ENCODE assay signal across 8 cellular contexts in the genomic region with DNA sequence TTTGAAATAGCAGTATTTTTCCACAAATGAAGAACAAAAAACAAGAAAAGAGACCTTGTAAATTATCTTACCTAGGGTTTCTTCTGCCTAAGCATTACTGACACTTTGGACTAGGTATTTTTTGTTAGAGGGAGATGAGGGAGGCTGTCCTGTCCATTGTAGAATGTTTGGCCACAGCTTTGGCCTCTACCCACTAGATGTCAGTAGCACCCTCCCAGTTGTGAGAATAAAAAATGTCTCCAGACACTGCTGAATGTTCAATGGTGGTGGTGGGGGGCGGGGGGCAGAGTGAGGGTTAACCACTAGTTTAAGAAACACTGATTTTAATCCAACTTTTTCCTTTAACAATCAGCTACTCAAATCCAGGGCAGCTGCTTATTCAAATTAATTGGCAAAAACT. TPM values are rescaled to one million over a fixed set of nuclear protein-coding genes. Genes with fewer than 3 reads are reported as not detected.
DNase-seq lines count a peak whose midpoint lies in the region; ATAC-seq and TF ChIP-seq lines count a peak whose summit lies in the region.

No MANE protein-coding gene starts in this region.

- H3K4me3 Mint-ChIP-seq in activated CD4-positive, alpha-beta T cell treated with anti-CD3 and anti-CD28 coated beads, Interleukin-2, amount 10 ng/mL, durations not matched to agents 7 days and 5 days: no peak overlapping the region

- TF ChIP-seq EP300 in ovary (IDR thresholded peaks at IDR 0.05): no peak

- H3K36me3 ChIP-seq in osteoblast (ENCODE audit: insufficient read depth, low read length) (peaks cover 24% of the 10 kb centered on the region), ovary (no peaks in the 10 kb centered on the region)

- H3K9me3 Mint-ChIP-seq in activated CD4-positive, alpha-beta T cell treated with anti-CD3 and anti-CD28 coated beads, Interleukin-2, amount 10 ng/mL, durations not matched to agents 7 days and 5 days: no peaks in the 10 kb centered on the region

- no peak for TF ChIP-seq POLR2A in ovary (IDR thresholded peaks at IDR 0.05)

- H3K4me1 Mint-ChIP-seq in activated CD4-positive, alpha-beta T cell treated with anti-CD3 and anti-CD28 coated beads, Interleukin-2, amount 10 ng/mL, durations not matched to agents 7 days and 5 days: peaks cover 16% of the 10 kb centered on the region

- no peak overlapping the region for H3K4me2 ChIP-seq in osteoblast (ENCODE audit: insufficient read depth, low read length)

- H3K4me3 ChIP-seq in osteoblast (ENCODE audit: insufficient read depth, low read length) (no peak overlapping the region), ovary (no peak overlapping the region)

- no peak overlapping the region for H2AFZ ChIP-seq in osteoblast (ENCODE audit: low read length)

- WGBS in ovary, 3 donors: 77 to 92% (median 92%) methylated on average over 1 of the region's 1 CpG

- TF ChIP-seq CTCF in LNCAP (IDR thresholded peaks at IDR 0.05) (peak; percentile 46; the same call in 1 of the 2 replicates), osteoblast (IDR thresholded peaks at IDR 0.05; ENCODE audit: extremely low read depth, low read depth, low read length) (peak; percentile 63), ovary (IDR thresholded peaks at IDR 0.05) (no peak)

- CTCF ChIA-PET in activated CD4-positive, alpha-beta T cell treated with anti-CD3 and anti-CD28 coated beads, Interleukin-2, amount 10 ng/mL, durations not matched to agents 7 days and 5 days (lab: Charles Lee): interaction anchor here (0.6 kb wide), 1 partner anchor 48 kb away, joined by 3 read pairs; no protein-coding TSS in a partner anchor

- peaks cover 17% of the 10 kb centered on the region for H3K79me2 ChIP-seq in osteoblast (ENCODE audit: insufficient read depth, low read length)

- H3K27me3 ChIP-seq in osteoblast (ENCODE audit: insufficient read depth, low read length) (no peaks in the 10 kb centered on the region), ovary (no peaks in the 10 kb centered on the region)

- intact Hi-C loops in ovary (cut with DNase I): no loop called here

- peaks cover 60% of the 10 kb centered on the region for H3K36me3 Mint-ChIP-seq in activated CD4-positive, alpha-beta T cell treated with anti-CD3 and anti-CD28 coated beads, Interleukin-2, amount 10 ng/mL, durations not matched to agents 7 days and 5 days (ENCODE audit: low read depth)

- no peaks in the 10 kb centered on the region for H3K4me1 ChIP-seq in osteoblast (ENCODE audit: insufficient read depth, low read length)
- no peaks in the 10 kb centered on the region for H3K4me1 ChIP-seq in ovary (ENCODE audit: insufficient read depth)

- no peak overlapping the region for H3K27ac Mint-ChIP-seq in activated CD4-positive, alpha-beta T cell treated with anti-CD3 and anti-CD28 coated beads, Interleukin-2, amount 10 ng/mL, durations not matched to agents 7 days and 5 days

- no peaks in the 10 kb centered on the region for H3K9me3 ChIP-seq in osteoblast (ENCODE audit: low read depth, low read length)
- no peaks in the 10 kb centered on the region for H3K9me3 ChIP-seq in ovary

- DNase-seq in ELF-1 (ENCODE audit: low read depth, low spot score): peak; percentile 17
- DNase-seq in dermis microvascular lymphatic vessel endothelial cell (ENCODE audit: low read depth in 2 of 2): peak; percentile 44 to 76
- DNase-seq in osteoblast (ENCODE audit: insufficient read length, low spot score, missing footprints): peak; percentile 49
- DNase-seq in ovary: no peak
- no peak for DNase-seq in activated CD4-positive, alpha-beta T cell treated with anti-CD3 and anti-CD28 coated beads, Interleukin-2, amount 10 ng/mL, durations not matched to agents 7 days and 5 days

- H4K20me1 ChIP-seq in osteoblast (ENCODE audit: insufficient read depth, low read length): no peaks in the 10 kb centered on the region

- H3K27ac ChIP-seq in osteoblast (ENCODE audit: low read depth, low read length) (no peak overlapping the region), ovary (no peak overlapping the region)

- no peaks in the 10 kb centered on the region for H3K27me3 Mint-ChIP-seq in activated CD4-positive, alpha-beta T cell treated with anti-CD3 and anti-CD28 coated beads, Interleukin-2, amount 10 ng/mL, durations not matched to agents 7 days and 5 days

- ATAC-seq in GM21390 (IDR thresholded peaks at IDR 0.05; ENCODE audit: unreplicated experiment) (peak; percentile 80), HG02588 (IDR thresholded peaks at IDR 0.05; ENCODE audit: unreplicated experiment) (no peak)

- POLR2A ChIA-PET in activated CD4-positive, alpha-beta T cell treated with anti-CD3 and anti-CD28 coated beads, Interleukin-2, amount 10 ng/mL, durations not matched to agents 7 days and 5 days (lab: Charles Lee): no interaction called here

RNA-seq across cellular contexts. Expression of a gene that starts 25.8 kb away (rescaled TPM):
- total RNA-seq in dermis microvascular lymphatic vessel endothelial cell (16.9 and 24.3 TPM in 2 replicates), osteoblast (22.8 and 30.6 TPM in 2 replicates), ovary (10 to 100 TPM; 23.5 to 37.1 (median 33.3) TPM)
- polyA plus RNA-seq in ovary: 10 to 100 TPM; 10.8 to 19.9 TPM
- total RNA-seq in activated CD4-positive, alpha-beta T cell treated with anti-CD3 and anti-CD28 coated beads, Interleukin-2, amount 10 ng/mL, durations not matched to agents 7 days and 5 days: 10 to 100 TPM; 47.3 to 56.9 TPM

RNA-seq across cellular contexts. Expression of a gene that starts 56.5 kb away (rescaled TPM):
- total RNA-seq in dermis microvascular lymphatic vessel endothelial cell (124 and 128 TPM in 2 replicates), osteoblast (80.7 and 90.5 TPM in 2 replicates), ovary (10 to 100 TPM; 39.1 to 70.1 (median 51.8) TPM)
- polyA plus RNA-seq in ovary: 10 to 100 TPM; 20.4 to 29.2 TPM
- 10 to 100 TPM; 62.1 to 72.3 TPM for total RNA-seq in activated CD4-positive, alpha-beta T cell treated with anti-CD3 and anti-CD28 coated beads, Interleukin-2, amount 10 ng/mL, durations not matched to agents 7 days and 5 days

RNA-seq across cellular contexts. Expression of a gene that starts 56.6 kb away (rescaled TPM):
- total RNA-seq in dermis microvascular lymphatic vessel endothelial cell: 19.1 and 21.2 TPM in 2 replicates
- total RNA-seq in osteoblast: 22.8 and 23.9 TPM in 2 replicates
- total RNA-seq in ovary: 10 to 100 TPM; 13.3 to 27.8 (median 18.9) TPM
- polyA plus RNA-seq in ovary: 10 to 100 TPM; 18.3 to 20.2 TPM
- total RNA-seq in activated CD4-positive, alpha-beta T cell treated with anti-CD3 and anti-CD28 coated beads, Interleukin-2, amount 10 ng/mL, durations not matched to agents 7 days and 5 days: 10 to 100 TPM; 23.5 to 25.4 TPM

Comparison
In these comparisons a context has a peak if more than half of its experiments do, and no peak if none do; other contexts are left out.
1. DNase-seq: peak in ELF-1 (single experiment), dermis microvascular lymphatic vessel endothelial cell (2 of 2) and osteoblast (single experiment); none in ovary (0 of 5) and activated CD4-positive, alpha-beta T cell treated with anti-CD3 and anti-CD28 coated beads, Interleukin-2, amount 10 ng/mL, durations not matched to agents 7 days and 5 days (single experiment).
2. CTCF ChIP-seq: peak in LNCAP (single experiment) and osteoblast (single experiment); none in ovary (0 of 3).